Comparison of ENCODE assay signal across 13 cellular contexts in the genomic region with DNA sequence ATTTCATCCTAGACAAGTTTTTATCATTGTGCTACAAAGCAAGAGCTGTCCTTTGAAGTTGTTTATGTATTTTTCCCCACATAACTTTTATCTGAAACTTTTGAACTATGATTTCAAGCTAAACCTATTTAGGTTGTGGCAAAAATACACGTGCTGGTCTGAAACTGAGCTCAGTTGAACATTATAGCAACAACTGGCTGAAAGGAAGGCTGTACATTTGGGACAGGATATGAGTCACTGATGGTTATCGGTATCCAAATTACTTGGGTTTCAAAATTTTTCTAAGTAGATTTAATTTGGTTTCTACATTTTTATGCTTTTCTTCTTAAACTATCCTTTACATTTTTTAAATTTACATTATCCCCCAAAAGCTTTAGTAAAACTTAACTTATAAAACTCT.
DNase-seq lines count a peak whose midpoint lies in the region; FAIRE-seq and TF ChIP-seq lines count a peak whose summit lies in the region.
"Had no signal": no experiment of that assay in that cellular context is flagged by ENCODE, and none has a peak within 500 bp of the region (broad histone marks: within the 10 kb centered on the region; RNA-seq: fewer than 3 reads in every experiment).

No MANE protein-coding gene starts in this region.

- intact Hi-C loops in cardiac septum (cut with DNase I) = no loop called here
- intact Hi-C loops in left ventricle myocardium inferior (cut with micrococcal nuclease) = no loop called here

- H3K4me3 ChIP-seq in bronchial epithelial cell (ENCODE audit: low read depth, low read length) (no peak overlapping the region), left ventricle myocardium inferior (no peak overlapping the region)
- H3K4me3 ChIP-seq: gastroesophageal sphincter, skin epidermis, thyroid gland had no signal

- DNase-seq in HS-5 (ENCODE audit: low read depth) = peak; percentile 51
- DNase-seq in OCI-M1 (lab: John Stamatoyannopoulos, UW) = peak; percentile 65
- DNase-seq in bronchial epithelial cell (ENCODE audit: low read depth) = peak; percentile 21
- peak; percentile 4 for DNase-seq in smooth muscle cell of the brain vasculature (ENCODE audit: low read depth, low spot score)
- DNase-seq in cardiac septum (ENCODE audit: low spot score) = no peak
- DNase-seq in DMS153 (lab: John Stamatoyannopoulos, UW) = no peak
- no peak for DNase-seq in left ventricle myocardium inferior
- DNase-seq: activated CD8-positive, alpha-beta T cell treated with anti-CD3 and anti-CD28 coated beads, Interleukin-2, amount 10 ng/mL, durations not matched to agents 7 days and 5 days; Caco-2; naive thymus-derived CD8-positive, alpha-beta T cell; thyroid gland had no signal

- TF ChIP-seq CTCF in bronchial epithelial cell (IDR thresholded peaks at IDR 0.05; ENCODE audit: insufficient read depth, low read length, severe bottlenecking) = no peak
- no peak for TF ChIP-seq CTCF in left ventricle myocardium inferior (IDR thresholded peaks at IDR 0.05; ENCODE audit: borderline replicate concordance)

- FAIRE-seq in bronchial epithelial cell (lab: Jason Lieb, UNC) = no peak

- no peaks in the 10 kb centered on the region for H3K27me3 ChIP-seq in bronchial epithelial cell (ENCODE audit: control insufficient read depth, insufficient read depth, low read length)
- H3K27me3 ChIP-seq in left ventricle myocardium inferior (ENCODE audit: low read depth) = no peaks in the 10 kb centered on the region
- H3K27me3 ChIP-seq: gastroesophageal sphincter, thyroid gland had no signal

- peaks cover 4% of the 10 kb centered on the region for H3K9me3 ChIP-seq in left ventricle myocardium inferior (replicated peaks)
- H3K9me3 ChIP-seq: gastroesophageal sphincter, thyroid gland had no signal

- no peak overlapping the region for H3K27ac ChIP-seq in left ventricle myocardium inferior (replicated peaks)
- H3K27ac ChIP-seq: gastroesophageal sphincter, skin epidermis, thyroid gland had no signal

- H3K36me3 ChIP-seq in bronchial epithelial cell (ENCODE audit: control insufficient read depth, insufficient read depth, low read length) (no peaks in the 10 kb centered on the region), left ventricle myocardium inferior (no peaks in the 10 kb centered on the region)
- H3K36me3 ChIP-seq: gastroesophageal sphincter, thyroid gland had no signal

- no peaks in the 10 kb centered on the region for H3K4me1 ChIP-seq in left ventricle myocardium inferior
- H3K4me1 ChIP-seq: Caco-2, gastroesophageal sphincter, thyroid gland had no signal

Comparison
In these comparisons a context has a peak if more than half of its experiments do, and no peak if none do; other contexts are left out.
1. DNase-seq: peak in HS-5 (single experiment), OCI-M1 (single experiment), bronchial epithelial cell (single experiment) and smooth muscle cell of the brain vasculature (single experiment); none in cardiac septum (single experiment), DMS153 (single experiment) and left ventricle myocardium inferior (single experiment).